In genomic region chr12:110311903-110312302, GRCh38 we compare ENCODE assay signal across 1 cellular context.
TF ChIP-seq lines count a peak whose summit lies in the region.

No MANE protein-coding gene starts in this region.

TF ChIP-seq in IMR-90, 13 proteins besides CTCF, POLR2A, EP300 and RAD21:
- TF ChIP-seq SMC3 (IDR thresholded peaks at IDR 0.05; ENCODE audit: low read depth, low read length) (no peak), BHLHE40 (IDR thresholded peaks at IDR 0.05; ENCODE audit: low read depth, low read length) (no peak), RFX5 (IDR thresholded peaks at IDR 0.05; ENCODE audit: low read depth, low read length) (no peak), RCOR1 (IDR thresholded peaks at IDR 0.05; ENCODE audit: insufficient replicate concordance, low read length) (no peak), FOS (IDR thresholded peaks at IDR 0.05; ENCODE audit: low read depth, low read length) (no peak), MAFK (IDR thresholded peaks at IDR 0.05; ENCODE audit: low read depth, low read length) (no peak), NFE2L2 (IDR thresholded peaks at IDR 0.05; ENCODE audit: low read depth, low read length) (no peak), CHD1 (IDR thresholded peaks at IDR 0.05; ENCODE audit: low read depth, low read length) (no peak), MXI1 (IDR thresholded peaks at IDR 0.05; ENCODE audit: borderline replicate concordance, low read depth, low read length) (no peak), MAZ (IDR thresholded peaks at IDR 0.05; ENCODE audit: borderline replicate concordance, low read depth, low read length) (no peak), CEBPB (IDR thresholded peaks at IDR 0.05; ENCODE audit: low read depth, low read length) (no peak)
- TF ChIP-seq, protein P1, sequence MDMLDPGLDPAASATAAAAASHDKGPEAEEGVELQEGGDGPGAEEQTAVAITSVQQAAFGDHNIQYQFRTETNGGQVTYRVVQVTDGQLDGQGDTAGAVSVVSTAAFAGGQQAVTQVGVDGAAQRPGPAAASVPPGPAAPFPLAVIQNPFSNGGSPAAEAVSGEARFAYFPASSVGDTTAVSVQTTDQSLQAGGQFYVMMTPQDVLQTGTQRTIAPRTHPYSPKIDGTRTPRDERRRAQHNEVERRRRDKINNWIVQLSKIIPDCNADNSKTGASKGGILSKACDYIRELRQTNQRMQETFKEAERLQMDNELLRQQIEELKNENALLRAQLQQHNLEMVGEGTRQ (IDR thresholded peaks at IDR 0.05; ENCODE audit: low read depth, low read length), result no peak
- TF ChIP-seq, protein P2, sequence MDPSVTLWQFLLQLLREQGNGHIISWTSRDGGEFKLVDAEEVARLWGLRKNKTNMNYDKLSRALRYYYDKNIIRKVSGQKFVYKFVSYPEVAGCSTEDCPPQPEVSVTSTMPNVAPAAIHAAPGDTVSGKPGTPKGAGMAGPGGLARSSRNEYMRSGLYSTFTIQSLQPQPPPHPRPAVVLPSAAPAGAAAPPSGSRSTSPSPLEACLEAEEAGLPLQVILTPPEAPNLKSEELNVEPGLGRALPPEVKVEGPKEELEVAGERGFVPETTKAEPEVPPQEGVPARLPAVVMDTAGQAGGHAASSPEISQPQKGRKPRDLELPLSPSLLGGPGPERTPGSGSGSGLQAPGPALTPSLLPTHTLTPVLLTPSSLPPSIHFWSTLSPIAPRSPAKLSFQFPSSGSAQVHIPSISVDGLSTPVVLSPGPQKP (IDR thresholded peaks at IDR 0.05; ENCODE audit: borderline replicate concordance, low read depth, low read length), result no peak
